In genomic region chr17:15261818-15262290, GRCh38 we compare ENCODE assay signal across 9 cellular contexts. TPM values are rescaled to one million over a fixed set of nuclear protein-coding genes. Genes with fewer than 3 reads are reported as not detected.
A peak's percentile ranks its signal among the peaks of the same experiment; 100 is the strongest.
DNase-seq lines count a peak whose midpoint lies in the region; ATAC-seq, FAIRE-seq and TF ChIP-seq lines count a peak whose summit lies in the region.
"Had no signal": no experiment of that assay in that cellular context is flagged by ENCODE, and none has a peak within 500 bp of the region (broad histone marks: within the 10 kb centered on the region; RNA-seq: fewer than 3 reads in every experiment).

No MANE protein-coding gene starts in this region.

- peaks cover 22% of the 10 kb centered on the region for H3K4me1 Mint-ChIP-seq in activated naive CD8-positive, alpha-beta T cell treated with anti-CD3 and anti-CD28 coated beads, Interleukin-2, amount 50 U/mL, for 24 hours
- peaks cover 16% of the 10 kb centered on the region for H3K4me1 Mint-ChIP-seq in activated naive CD8-positive, alpha-beta T cell treated with anti-CD3 and anti-CD28 coated beads for 36 hours
- H3K4me1 Mint-ChIP-seq in endodermal cell = peaks cover 24% of the 10 kb centered on the region
- H3K4me1 Mint-ChIP-seq in activated CD8-positive, alpha-beta T cell treated with anti-CD3 and anti-CD28 coated beads, Interleukin-2, amount 10 ng/mL, durations not matched to agents 7 days and 5 days (ENCODE audit: low read depth) = peaks cover 31% of the 10 kb centered on the region

- no peak overlapping the region for H3K18ac ChIP-seq in mesendoderm (ENCODE audit: low read length)

- H3K79me2 ChIP-seq in mesendoderm (ENCODE audit: control insufficient read depth, insufficient read depth, low read length) = no peaks in the 10 kb centered on the region

- H4K5ac ChIP-seq in mesendoderm (ENCODE audit: low read length) = no peak overlapping the region

- DNase-seq in activated naive CD8-positive, alpha-beta T cell treated with anti-CD3 and anti-CD28 coated beads, Interleukin-2, amount 50 U/mL, for 24 hours = no peak
- no peak for DNase-seq in activated naive CD8-positive, alpha-beta T cell treated with anti-CD3 and anti-CD28 coated beads for 36 hours
- DNase-seq in endodermal cell = peak; percentile 80
- DNase-seq in mesendoderm = peak; percentile 50
- DNase-seq in upper lobe of left lung = no peak
- no peak for DNase-seq in stimulated activated CD4-positive, alpha-beta T cell treated with anti-CD3 and anti-CD28 coated beads, Interleukin-12 subunit alpha, Interleukin-12 subunit beta, amount 100 ng/mL, for 4 hours
- no peak for DNase-seq in H54 (ENCODE audit: insufficient read length, low spot score)
- DNase-seq in activated CD8-positive, alpha-beta T cell treated with anti-CD3 and anti-CD28 coated beads, Interleukin-2, amount 10 ng/mL, durations not matched to agents 7 days and 5 days = no peak

- no peak overlapping the region for H4K8ac ChIP-seq in mesendoderm (ENCODE audit: low read depth, low read length)

- H3K27me3 Mint-ChIP-seq in activated naive CD8-positive, alpha-beta T cell treated with anti-CD3 and anti-CD28 coated beads, Interleukin-2, amount 50 U/mL, for 24 hours = peaks cover 89% of the 10 kb centered on the region
- H3K27me3 Mint-ChIP-seq in activated naive CD8-positive, alpha-beta T cell treated with anti-CD3 and anti-CD28 coated beads for 36 hours = peaks cover 98% of the 10 kb centered on the region
- H3K27me3 Mint-ChIP-seq in endodermal cell (ENCODE audit: insufficient read depth) = peaks cover 89% of the 10 kb centered on the region
- H3K27me3 Mint-ChIP-seq in activated CD8-positive, alpha-beta T cell treated with anti-CD3 and anti-CD28 coated beads, Interleukin-2, amount 10 ng/mL, durations not matched to agents 7 days and 5 days (ENCODE audit: low read depth) = peaks cover 70% of the 10 kb centered on the region

- H3K4me3 ChIP-seq in endodermal cell (ENCODE audit: low read length) (peak overlapping the region; percentile 88), mesendoderm (ENCODE audit: low read length) (peak overlapping the region; percentile 27), upper lobe of left lung (peak overlapping the region; percentile 7 to 71 (median 58))

- H3K56ac ChIP-seq in mesendoderm (ENCODE audit: low read length) = peak overlapping the region; percentile 68

- 4 to 8% methylated on average over 5 to 9 of the region's 9 CpGs for WGBS in endodermal cell (ENCODE audit: insufficient coverage in 1 of 2, insufficient read length in 1 of 2), 2 experiments
- WGBS in mesendoderm (ENCODE audit: extremely low coverage, insufficient coverage, low lambda C conversion rate) = no CpG with 5 or more reads among the region's 9 CpGs
- 0 to 9% methylated on average over 2 to 9 of the region's 9 CpGs for whole genome bisulfite sequencing in upper lobe of left lung, 2 donors

- no peak overlapping the region for H3K4ac ChIP-seq in mesendoderm (ENCODE audit: low read depth, low read length)

- POLR2A ChIA-PET in activated CD8-positive, alpha-beta T cell treated with anti-CD3 and anti-CD28 coated beads, Interleukin-2, amount 10 ng/mL, durations not matched to agents 7 days and 5 days (lab: Charles Lee) = no interaction called here

- H3K36me3 Mint-ChIP-seq in activated naive CD8-positive, alpha-beta T cell treated with anti-CD3 and anti-CD28 coated beads, Interleukin-2, amount 50 U/mL, for 24 hours (ENCODE audit: low read depth) = no peaks in the 10 kb centered on the region
- no peaks in the 10 kb centered on the region for H3K36me3 Mint-ChIP-seq in activated naive CD8-positive, alpha-beta T cell treated with anti-CD3 and anti-CD28 coated beads for 36 hours
- H3K36me3 Mint-ChIP-seq in endodermal cell (ENCODE audit: low read depth) = no peaks in the 10 kb centered on the region
- H3K36me3 Mint-ChIP-seq in activated CD8-positive, alpha-beta T cell treated with anti-CD3 and anti-CD28 coated beads, Interleukin-2, amount 10 ng/mL, durations not matched to agents 7 days and 5 days (ENCODE audit: low read depth) = no peaks in the 10 kb centered on the region

- TF ChIP-seq POLR2A in upper lobe of left lung (IDR thresholded peaks at IDR 0.05) = no peak
- no peak for TF ChIP-seq POLR2A in H54 (IDR thresholded peaks at IDR 0.05; ENCODE audit: low read depth, low read length)

- peak overlapping the region; percentile 53 for H3K4me3 Mint-ChIP-seq in activated naive CD8-positive, alpha-beta T cell treated with anti-CD3 and anti-CD28 coated beads, Interleukin-2, amount 50 U/mL, for 24 hours
- no peak overlapping the region for H3K4me3 Mint-ChIP-seq in activated naive CD8-positive, alpha-beta T cell treated with anti-CD3 and anti-CD28 coated beads for 36 hours
- H3K4me3 Mint-ChIP-seq in endodermal cell = peak overlapping the region; percentile 78
- H3K4me3 Mint-ChIP-seq in activated CD8-positive, alpha-beta T cell treated with anti-CD3 and anti-CD28 coated beads, Interleukin-2, amount 10 ng/mL, durations not matched to agents 7 days and 5 days = no peak overlapping the region

- no peak for ATAC-seq in activated naive CD8-positive, alpha-beta T cell treated with anti-CD3 and anti-CD28 coated beads, Interleukin-2, amount 50 U/mL, for 24 hours
- no peak for ATAC-seq in upper lobe of left lung (ENCODE audit: low FRiP score in 2 of 2)
- ATAC-seq in activated CD8-positive, alpha-beta T cell treated with anti-CD3 and anti-CD28 coated beads, Interleukin-2, amount 10 ng/mL, durations not matched to agents 7 days and 5 days = no peak

- no peak for FAIRE-seq in H54 (lab: Jason Lieb, UNC)

- no peak overlapping the region for H3K27ac ChIP-seq in endodermal cell (ENCODE audit: low read depth, low read length)
- H3K27ac ChIP-seq in mesendoderm (ENCODE audit: low read depth, low read length) = no peak overlapping the region
- peak overlapping the region; percentile 86 to 93 (median 88) for H3K27ac ChIP-seq in upper lobe of left lung
- H3K27ac ChIP-seq: VCaP had no signal

- no peaks in the 10 kb centered on the region for H3K4me1 ChIP-seq in endodermal cell (ENCODE audit: control insufficient read depth, insufficient read depth, low read length)
- H3K4me1 ChIP-seq in mesendoderm (ENCODE audit: control insufficient read depth, low read depth, low read length) = peaks cover 2% of the 10 kb centered on the region
- peaks cover 27 to 72% (median 55%) of the 10 kb centered on the region in 4 donors for H3K4me1 ChIP-seq in upper lobe of left lung

- TF ChIP-seq EP300 in upper lobe of left lung (IDR thresholded peaks at IDR 0.05) = no peak

- no peak overlapping the region for H3K27ac Mint-ChIP-seq in activated naive CD8-positive, alpha-beta T cell treated with anti-CD3 and anti-CD28 coated beads, Interleukin-2, amount 50 U/mL, for 24 hours
- no peak overlapping the region for H3K27ac Mint-ChIP-seq in activated naive CD8-positive, alpha-beta T cell treated with anti-CD3 and anti-CD28 coated beads for 36 hours
- H3K27ac Mint-ChIP-seq in endodermal cell = no peak overlapping the region
- no peak overlapping the region for H3K27ac Mint-ChIP-seq in activated CD8-positive, alpha-beta T cell treated with anti-CD3 and anti-CD28 coated beads, Interleukin-2, amount 10 ng/mL, durations not matched to agents 7 days and 5 days

- no peak overlapping the region for H2BK15ac ChIP-seq in mesendoderm (replicated peaks; ENCODE audit: low read depth)

- H3K9ac ChIP-seq in endodermal cell (ENCODE audit: extremely low read depth, low read length, poor library complexity, severe bottlenecking) (no peak overlapping the region), mesendoderm (ENCODE audit: low read length) (peak overlapping the region; percentile 57)

- peaks cover 80% of the 10 kb centered on the region for H3K27me3 ChIP-seq in endodermal cell (ENCODE audit: control insufficient read depth, insufficient read depth, low read length, poor library complexity, severe bottlenecking)
- H3K27me3 ChIP-seq in mesendoderm (ENCODE audit: insufficient read depth, low read length, poor library complexity) = peaks cover 15% of the 10 kb centered on the region
- no peaks in the 10 kb centered on the region for H3K27me3 ChIP-seq in upper lobe of left lung

- no peak overlapping the region for H2BK5ac ChIP-seq in mesendoderm (ENCODE audit: low read length)

- no peaks in the 10 kb centered on the region for H3K79me1 ChIP-seq in mesendoderm (ENCODE audit: low read length)

- no peak overlapping the region for H2BK120ac ChIP-seq in mesendoderm (ENCODE audit: low read depth, low read length)

- no peak overlapping the region for H2AK5ac ChIP-seq in mesendoderm (ENCODE audit: low read length)

- H3K36me3 ChIP-seq in endodermal cell (ENCODE audit: control insufficient read depth, insufficient read depth, low read length) = no peaks in the 10 kb centered on the region
- H3K36me3 ChIP-seq in mesendoderm (ENCODE audit: control insufficient read depth, insufficient read depth, low read length) = no peaks in the 10 kb centered on the region
- peaks cover 6 to 18% (median 7%) of the 10 kb centered on the region in 4 donors for H3K36me3 ChIP-seq in upper lobe of left lung

- no peaks in the 10 kb centered on the region for H3K9me3 Mint-ChIP-seq in activated naive CD8-positive, alpha-beta T cell treated with anti-CD3 and anti-CD28 coated beads, Interleukin-2, amount 50 U/mL, for 24 hours
- H3K9me3 Mint-ChIP-seq in activated naive CD8-positive, alpha-beta T cell treated with anti-CD3 and anti-CD28 coated beads for 36 hours = no peaks in the 10 kb centered on the region
- H3K9me3 Mint-ChIP-seq in endodermal cell = no peaks in the 10 kb centered on the region
- no peaks in the 10 kb centered on the region for H3K9me3 Mint-ChIP-seq in activated CD8-positive, alpha-beta T cell treated with anti-CD3 and anti-CD28 coated beads, Interleukin-2, amount 10 ng/mL, durations not matched to agents 7 days and 5 days (ENCODE audit: insufficient read depth)

- H3K9me3 ChIP-seq in endodermal cell (ENCODE audit: control insufficient read depth, low read length) (no peaks in the 10 kb centered on the region), upper lobe of left lung (no peaks in the 10 kb centered on the region)

- peak overlapping the region; percentile 94 for H3K4me2 ChIP-seq in mesendoderm (ENCODE audit: low read length)

- TF ChIP-seq CTCF in endodermal cell (conservative IDR thresholded peaks at IDR 0.05) = no peak
- TF ChIP-seq CTCF in upper lobe of left lung (IDR thresholded peaks at IDR 0.05) = no peak

- CTCF ChIA-PET in activated CD8-positive, alpha-beta T cell treated with anti-CD3 and anti-CD28 coated beads, Interleukin-2, amount 10 ng/mL, durations not matched to agents 7 days and 5 days (lab: Charles Lee) = no interaction called here

- H3K23ac ChIP-seq in mesendoderm (ENCODE audit: low read length) = no peak overlapping the region

RNA-seq across cellular contexts. Expression of gene PMP22, which starts 3.3 kb away (rescaled TPM):
- total RNA-seq in activated naive CD8-positive, alpha-beta T cell treated with anti-CD3 and anti-CD28 coated beads for 36 hours = under 1 TPM; 0.21 to 0.22 TPM
- 1 to 10 TPM; 3.1 to 5.5 TPM for total RNA-seq in endodermal cell
- polyA plus RNA-seq in endodermal cell (2013, experiment 1 of 2) = 16.4 TPM
- 15.9 TPM for polyA plus RNA-seq in endodermal cell (2013, experiment 2 of 2)
- 3.7 TPM for polyA plus RNA-seq in mesendoderm (2013, experiment 1 of 2)
- 3.4 TPM for polyA plus RNA-seq in mesendoderm (2013, experiment 2 of 2)
- total RNA-seq in upper lobe of left lung = 100 to 1,000 TPM in 3 of 6 donors, 10 to 100 TPM in 3; 49.7 to 179 (median 105) TPM
- not detected for total RNA-seq in activated CD8-positive, alpha-beta T cell treated with anti-CD3 and anti-CD28 coated beads, Interleukin-2, amount 10 ng/mL, durations not matched to agents 7 days and 5 days

Comparison
In these comparisons a context has a peak if more than half of its experiments do, and no peak if none do; other contexts are left out.
1. H3K4me3 Mint-ChIP-seq: peak in activated naive CD8-positive, alpha-beta T cell treated with anti-CD3 and anti-CD28 coated beads, Interleukin-2, amount 50 U/mL, for 24 hours (single experiment) and endodermal cell (single experiment); none in activated naive CD8-positive, alpha-beta T cell treated with anti-CD3 and anti-CD28 coated beads for 36 hours (single experiment) and activated CD8-positive, alpha-beta T cell treated with anti-CD3 and anti-CD28 coated beads, Interleukin-2, amount 10 ng/mL, durations not matched to agents 7 days and 5 days (single experiment).
2. DNase-seq: peak in endodermal cell (single experiment) and mesendoderm (single experiment); none in activated naive CD8-positive, alpha-beta T cell treated with anti-CD3 and anti-CD28 coated beads, Interleukin-2, amount 50 U/mL, for 24 hours (single experiment), activated naive CD8-positive, alpha-beta T cell treated with anti-CD3 and anti-CD28 coated beads for 36 hours (single experiment), upper lobe of left lung (0 of 2), stimulated activated CD4-positive, alpha-beta T cell treated with anti-CD3 and anti-CD28 coated beads, Interleukin-12 subunit alpha, Interleukin-12 subunit beta, amount 100 ng/mL, for 4 hours (single experiment), H54 (single experiment) and activated CD8-positive, alpha-beta T cell treated with anti-CD3 and anti-CD28 coated beads, Interleukin-2, amount 10 ng/mL, durations not matched to agents 7 days and 5 days (single experiment).
3. H3K27ac ChIP-seq: peak in upper lobe of left lung (4 of 4); none in endodermal cell (single experiment) and mesendoderm (single experiment).
4. H3K4me3 ChIP-seq: peak in every context shown above with its lines; median percentile 88 in endodermal cell; 58 in upper lobe of left lung; 27 in mesendoderm.
5. RNA of gene PMP22, which starts 3.3 kb away (total RNA-seq): 49.7 to 179 TPM in upper lobe of left lung; 3.1 to 5.5 TPM in endodermal cell, not detected in activated CD8-positive, alpha-beta T cell treated with anti-CD3 and anti-CD28 coated beads, Interleukin-2, amount 10 ng/mL, durations not matched to agents 7 days and 5 days and 0.21 to 0.22 TPM in activated naive CD8-positive, alpha-beta T cell treated with anti-CD3 and anti-CD28 coated beads for 36 hours; every median in the first group is over 4 times any median in the second.